Comparison of ENCODE assay signal across 25 cellular contexts in genomic region chr2:104465978-104466377, GRCh38.
"Had no signal": no experiment of that assay in that cellular context is flagged by ENCODE, and none has a peak within 500 bp of the region (broad histone marks: within the 10 kb centered on the region; RNA-seq: fewer than 3 reads in every experiment).

No MANE protein-coding gene starts in this region.

- ATAC-seq: activated CD4-positive, CD25-positive, alpha-beta regulatory T cell treated with anti-CD3 and anti-CD28 coated beads, Interleukin-2, amount 50 U/mL, for 24 hours; esophagus mucosa; heart right ventricle; pancreas; stimulated activated effector memory CD8-positive, alpha-beta T cell treated with anti-CD3 and anti-CD28 coated beads, Interleukin-12 subunit alpha, Interleukin-12 subunit beta, amount 100 ng/mL, for 72 hours had no signal

- H3K4me1 Mint-ChIP-seq: activated CD4-positive, alpha-beta memory T cell treated with anti-CD3 and anti-CD28 coated beads, Interleukin-2, amount 10 ng/mL, durations not matched to agents 7 days and 5 days; activated CD4-positive, alpha-beta T cell treated with anti-CD3 and anti-CD28 coated beads, Interleukin-2, amount 10 ng/mL, durations not matched to agents 7 days and 5 days; activated naive CD4-positive, alpha-beta T cell treated with anti-CD3 and anti-CD28 coated beads, Interleukin-2, amount 10 ng/mL, durations not matched to agents 7 days and 5 days; mesothelial cell of epicardium; naive B cell; stimulated activated effector memory CD8-positive, alpha-beta T cell treated with anti-CD3 and anti-CD28 coated beads, Interleukin-12 subunit alpha, Interleukin-12 subunit beta, amount 100 ng/mL, for 72 hours had no signal

- H3K4me3 Mint-ChIP-seq: activated CD4-positive, alpha-beta memory T cell treated with anti-CD3 and anti-CD28 coated beads, Interleukin-2, amount 10 ng/mL, durations not matched to agents 7 days and 5 days; activated CD4-positive, alpha-beta T cell treated with anti-CD3 and anti-CD28 coated beads, Interleukin-2, amount 10 ng/mL, durations not matched to agents 7 days and 5 days; activated naive CD4-positive, alpha-beta T cell treated with anti-CD3 and anti-CD28 coated beads, Interleukin-2, amount 10 ng/mL, durations not matched to agents 7 days and 5 days; activated T-cell treated with anti-CD3 and anti-CD28 coated beads, Interleukin-2, amount 50 U/mL, for 24 hours; mesothelial cell of epicardium; naive B cell; stimulated activated effector memory CD8-positive, alpha-beta T cell treated with anti-CD3 and anti-CD28 coated beads, Interleukin-12 subunit alpha, Interleukin-12 subunit beta, amount 100 ng/mL, for 72 hours; stimulated activated naive CD8-positive, alpha-beta T cell treated with anti-CD3 and anti-CD28 coated beads, Interleukin-15, Interleukin-2, amounts not matched to agents 100 ng/mL and 50 ng/mL, for 24 hours had no signal

- DNase-seq: activated CD4-positive, alpha-beta memory T cell treated with anti-CD3 and anti-CD28 coated beads, Interleukin-2, amount 10 ng/mL, durations not matched to agents 7 days and 5 days; activated CD4-positive, alpha-beta T cell treated with anti-CD3 and anti-CD28 coated beads, Interleukin-2, amount 10 ng/mL, durations not matched to agents 7 days and 5 days; activated CD8-positive, alpha-beta memory T cell treated with anti-CD3 and anti-CD28 coated beads, Interleukin-2, amount 50 U/mL, for 48 hours; activated gamma-delta T cell; activated naive CD4-positive, alpha-beta T cell treated with anti-CD3 and anti-CD28 coated beads, Interleukin-2, amount 10 ng/mL, durations not matched to agents 7 days and 5 days; activated T-cell treated with anti-CD3 and anti-CD28 coated beads, Interleukin-2, amount 50 U/mL, for 24 hours; amniotic stem cell; caudate nucleus; cortex of kidney; foreskin fibroblast; heart right ventricle; naive B cell; nucleus accumbens; pancreas; retina; sigmoid colon; small intestine; stimulated activated CD4-positive, alpha-beta T cell treated with anti-CD3 and anti-CD28 coated beads, Interleukin-4, amount 100 ng/mL, for 24 hours; trophoblast cell; WERI-Rb-1 had no signal

- H3K27me3 Mint-ChIP-seq: activated CD4-positive, alpha-beta memory T cell treated with anti-CD3 and anti-CD28 coated beads, Interleukin-2, amount 10 ng/mL, durations not matched to agents 7 days and 5 days; activated CD4-positive, alpha-beta T cell treated with anti-CD3 and anti-CD28 coated beads, Interleukin-2, amount 10 ng/mL, durations not matched to agents 7 days and 5 days had no signal

- H3K9me3 Mint-ChIP-seq: activated CD4-positive, alpha-beta memory T cell treated with anti-CD3 and anti-CD28 coated beads, Interleukin-2, amount 10 ng/mL, durations not matched to agents 7 days and 5 days; activated CD4-positive, alpha-beta T cell treated with anti-CD3 and anti-CD28 coated beads, Interleukin-2, amount 10 ng/mL, durations not matched to agents 7 days and 5 days; activated naive CD4-positive, alpha-beta T cell treated with anti-CD3 and anti-CD28 coated beads, Interleukin-2, amount 10 ng/mL, durations not matched to agents 7 days and 5 days; activated T-cell treated with anti-CD3 and anti-CD28 coated beads, Interleukin-2, amount 50 U/mL, for 24 hours; mesothelial cell of epicardium; stimulated activated naive CD8-positive, alpha-beta T cell treated with anti-CD3 and anti-CD28 coated beads, Interleukin-15, Interleukin-2, amounts not matched to agents 100 ng/mL and 50 ng/mL, for 24 hours had no signal

- H3K27ac Mint-ChIP-seq: activated CD4-positive, alpha-beta memory T cell treated with anti-CD3 and anti-CD28 coated beads, Interleukin-2, amount 10 ng/mL, durations not matched to agents 7 days and 5 days; activated CD4-positive, alpha-beta T cell treated with anti-CD3 and anti-CD28 coated beads, Interleukin-2, amount 10 ng/mL, durations not matched to agents 7 days and 5 days; activated naive CD4-positive, alpha-beta T cell treated with anti-CD3 and anti-CD28 coated beads, Interleukin-2, amount 10 ng/mL, durations not matched to agents 7 days and 5 days; activated T-cell treated with anti-CD3 and anti-CD28 coated beads, Interleukin-2, amount 50 U/mL, for 24 hours; mesothelial cell of epicardium; naive B cell; stimulated activated effector memory CD8-positive, alpha-beta T cell treated with anti-CD3 and anti-CD28 coated beads, Interleukin-12 subunit alpha, Interleukin-12 subunit beta, amount 100 ng/mL, for 72 hours; stimulated activated naive CD8-positive, alpha-beta T cell treated with anti-CD3 and anti-CD28 coated beads, Interleukin-15, Interleukin-2, amounts not matched to agents 100 ng/mL and 50 ng/mL, for 24 hours had no signal

- H3K36me3 Mint-ChIP-seq: activated naive CD4-positive, alpha-beta T cell treated with anti-CD3 and anti-CD28 coated beads, Interleukin-2, amount 10 ng/mL, durations not matched to agents 7 days and 5 days; mesothelial cell of epicardium; naive B cell; stimulated activated effector memory CD8-positive, alpha-beta T cell treated with anti-CD3 and anti-CD28 coated beads, Interleukin-12 subunit alpha, Interleukin-12 subunit beta, amount 100 ng/mL, for 72 hours had no signal
